8 cellular contexts compared by ENCODE assay signal in the genomic region with DNA sequence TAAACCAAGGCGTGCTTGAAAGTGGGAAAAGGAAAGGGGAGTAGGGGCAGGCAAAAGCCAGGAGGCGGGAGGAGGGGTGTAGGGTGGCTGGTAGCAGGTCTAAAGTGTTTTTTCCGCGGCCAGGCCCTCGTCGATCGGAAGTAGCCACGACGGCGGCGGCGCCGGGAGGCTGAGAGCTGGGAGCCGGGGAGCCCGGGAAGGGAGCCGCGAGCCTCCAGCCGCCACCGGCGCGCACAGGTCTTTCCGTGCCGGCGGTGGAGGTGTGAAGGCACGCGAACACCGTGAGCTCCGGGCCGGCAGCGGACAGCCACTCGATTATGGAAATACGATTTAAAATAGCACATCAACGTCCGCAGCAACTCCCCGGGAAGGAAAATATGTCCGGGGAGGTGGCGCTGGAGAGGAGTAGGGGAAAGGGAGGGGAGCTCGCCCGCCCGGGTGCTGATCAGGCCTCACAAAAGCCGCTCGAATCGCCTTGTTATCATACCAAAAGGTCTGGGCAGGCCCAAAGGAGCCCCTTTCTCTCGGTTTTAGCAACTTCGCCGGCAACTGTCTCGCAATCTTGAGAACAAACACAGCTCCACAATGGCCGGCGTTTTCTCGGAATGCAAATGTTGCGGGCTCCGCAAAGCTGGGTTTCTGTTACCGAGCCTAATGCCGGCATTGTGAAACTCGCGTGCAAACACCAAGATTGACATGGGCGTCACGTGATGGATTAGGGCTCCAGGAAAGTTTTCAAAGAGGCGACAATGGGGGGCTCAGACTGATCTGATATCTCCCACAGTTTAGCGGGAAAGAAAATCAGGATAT. TPM values are rescaled to one million over a fixed set of nuclear protein-coding genes. Genes with fewer than 3 reads are reported as not detected.
DNase-seq lines count a peak whose midpoint lies in the region; ATAC-seq lines count a peak whose summit lies in the region.

No MANE protein-coding gene starts in this region.

- H3K4me1 ChIP-seq in ES-I3 (ENCODE audit: insufficient read depth, low read length) (peaks cover 6% of the 10 kb centered on the region), endocrine pancreas (ENCODE audit: control insufficient read depth, insufficient read depth, low read length) (peaks cover 5% of the 10 kb centered on the region), mononuclear cell (ENCODE audit: insufficient read depth, low read length) (peaks cover 15% of the 10 kb centered on the region), urinary bladder (ENCODE audit: insufficient read depth) (peaks cover 1% of the 10 kb centered on the region)

- DNase-seq in SK-N-DZ (ENCODE audit: low spot score): peak; percentile 11
- DNase-seq in NAMALWA (ENCODE audit: low spot score): no peak

- no peaks in the 10 kb centered on the region for H3K36me3 ChIP-seq in ES-I3 (ENCODE audit: insufficient read depth, low read length)
- H3K36me3 ChIP-seq in endocrine pancreas (ENCODE audit: control insufficient read depth, insufficient read depth, low read length): no peaks in the 10 kb centered on the region
- no peaks in the 10 kb centered on the region for H3K36me3 ChIP-seq in urinary bladder (ENCODE audit: insufficient read depth)

- H3K9ac ChIP-seq in ES-I3 (ENCODE audit: low read depth, low read length): peak overlapping the region; percentile 77
- H3K9ac ChIP-seq in endocrine pancreas (ENCODE audit: control insufficient read depth, insufficient read depth, low read length): peak overlapping the region; percentile 38

- H3K27ac ChIP-seq in urinary bladder (ENCODE audit: low read depth): no peak overlapping the region

- WGBS in urinary bladder: under 1% methylated on average over 60 of the region's 60 CpGs

- peak overlapping the region; percentile 46 for H3K4me3 ChIP-seq in endocrine pancreas (ENCODE audit: control insufficient read depth, insufficient read depth, low read length)
- peak overlapping the region; percentile 18 for H3K4me3 ChIP-seq in mononuclear cell (ENCODE audit: low read length)
- H3K4me3 ChIP-seq in urinary bladder (ENCODE audit: low read depth, low read length): peak overlapping the region; percentile 42

- H3K27me3 ChIP-seq in endocrine pancreas (ENCODE audit: control insufficient read depth, insufficient read depth, low read length): peaks cover 6% of the 10 kb centered on the region
- H3K27me3 ChIP-seq in mononuclear cell (ENCODE audit: insufficient read depth, low read length): peaks cover 94% of the 10 kb centered on the region

- ATAC-seq in GM21367 (IDR thresholded peaks at IDR 0.05; ENCODE audit: unreplicated experiment): peak; percentile 74
- ATAC-seq in HG03575 (IDR thresholded peaks at IDR 0.05; ENCODE audit: extremely low read depth, insufficient number of reproducible peaks, low FRiP score, unreplicated experiment): peak; percentile 67

- H3K9me3 ChIP-seq in ES-I3 (ENCODE audit: control insufficient read depth, insufficient read depth, low read length) (no peaks in the 10 kb centered on the region), endocrine pancreas (ENCODE audit: control insufficient read depth, low read length) (no peaks in the 10 kb centered on the region), mononuclear cell (ENCODE audit: low read depth, low read length) (no peaks in the 10 kb centered on the region)

RNA-seq across cellular contexts. Expression of a gene that starts 2.9 kb away (rescaled TPM):
- polyA plus RNA-seq in SK-N-DZ (2014; cell fraction: cytosol; rRNA removed): not detected in 2 replicates
- polyA plus RNA-seq in SK-N-DZ (2014; cell fraction: nucleus; rRNA removed): not detected in 2 replicates
- total RNA-seq in mononuclear cell: not detected
- total RNA-seq in urinary bladder: 1.0 TPM
- polyA plus RNA-seq in urinary bladder: 0.09 TPM
